Comparison of ENCODE assay signal across 13 cellular contexts in genomic region chr9:84002344-84002743, GRCh38. TPM values are rescaled to one million over a fixed set of nuclear protein-coding genes. Genes with fewer than 3 reads are reported as not detected.
DNase-seq lines count a peak whose midpoint lies in the region; ATAC-seq and TF ChIP-seq lines count a peak whose summit lies in the region.
"Had no signal": no experiment of that assay in that cellular context is flagged by ENCODE, and none has a peak within 500 bp of the region (broad histone marks: within the 10 kb centered on the region; RNA-seq: fewer than 3 reads in every experiment).

No MANE protein-coding gene starts in this region.

- H3K27ac ChIP-seq in upper lobe of left lung, result peak overlapping the region in 2 of 4 donors; percentile 27 to 53
- H3K27ac ChIP-seq: gastroesophageal sphincter, pancreas had no signal

- H3K9me3 ChIP-seq in upper lobe of left lung, result no peaks in the 10 kb centered on the region
- H3K9me3 ChIP-seq: gastroesophageal sphincter, pancreas had no signal

- H3K4me3 ChIP-seq in fibroblast of villous mesenchyme (ENCODE audit: low read depth, low read length) (no peak overlapping the region), upper lobe of left lung (peak overlapping the region in 1 of 4 donors; percentile 11)
- H3K4me3 ChIP-seq: gastroesophageal sphincter, pancreas had no signal

- no peaks in the 10 kb centered on the region for H3K9me3 Mint-ChIP-seq in activated T-helper 17 cell treated with anti-CD3 and anti-CD28 coated beads, Interleukin-2, amount 50 U/mL, for 72 hours
- H3K9me3 Mint-ChIP-seq: activated T-cell treated with anti-CD3 and anti-CD28 coated beads, Interleukin-2, amount 50 U/mL, for 4 hours; stimulated activated effector memory CD8-positive, alpha-beta T cell treated with anti-CD3 and anti-CD28 coated beads, Interleukin-12 subunit alpha, Interleukin-12 subunit beta, amount 100 ng/mL, for 72 hours had no signal

- H3K4me1 ChIP-seq in upper lobe of left lung, result peaks cover 0 to 14% (median 10%) of the 10 kb centered on the region in 4 donors

- no peaks in the 10 kb centered on the region for H3K27me3 Mint-ChIP-seq in activated T-helper 17 cell treated with anti-CD3 and anti-CD28 coated beads, Interleukin-2, amount 50 U/mL, for 72 hours

- no peak overlapping the region for H3K27ac Mint-ChIP-seq in activated T-helper 17 cell treated with anti-CD3 and anti-CD28 coated beads, Interleukin-2, amount 50 U/mL, for 72 hours
- H3K27ac Mint-ChIP-seq: stimulated activated effector memory CD8-positive, alpha-beta T cell treated with anti-CD3 and anti-CD28 coated beads, Interleukin-12 subunit alpha, Interleukin-12 subunit beta, amount 100 ng/mL, for 72 hours had no signal

- H3K4me1 Mint-ChIP-seq in activated T-helper 17 cell treated with anti-CD3 and anti-CD28 coated beads, Interleukin-2, amount 50 U/mL, for 72 hours, result peaks cover 8% of the 10 kb centered on the region

- ATAC-seq in GM21381 (IDR thresholded peaks at IDR 0.05; ENCODE audit: unreplicated experiment), result peak; percentile 86
- ATAC-seq in HG03442 (IDR thresholded peaks at IDR 0.05; ENCODE audit: unreplicated experiment), result peak; percentile 53
- no peak for ATAC-seq in activated T-helper 17 cell treated with anti-CD3 and anti-CD28 coated beads, Interleukin-2, amount 50 U/mL, for 72 hours (replicated peaks)
- no peak for ATAC-seq in HG02970 (IDR thresholded peaks at IDR 0.05; ENCODE audit: low FRiP score, unreplicated experiment)
- no peak for ATAC-seq in upper lobe of left lung (ENCODE audit: low FRiP score in 2 of 2)
- ATAC-seq: activated T-cell treated with anti-CD3 and anti-CD28 coated beads, Interleukin-2, amount 50 U/mL, for 4 hours; gastroesophageal sphincter; stimulated activated effector memory CD8-positive, alpha-beta T cell treated with anti-CD3 and anti-CD28 coated beads, Interleukin-12 subunit alpha, Interleukin-12 subunit beta, amount 100 ng/mL, for 72 hours had no signal

- H3K36me3 Mint-ChIP-seq in activated T-helper 17 cell treated with anti-CD3 and anti-CD28 coated beads, Interleukin-2, amount 50 U/mL, for 72 hours (ENCODE audit: low read depth), result peaks cover 30% of the 10 kb centered on the region

- TF ChIP-seq EP300 in upper lobe of left lung (IDR thresholded peaks at IDR 0.05), result no peak

- H3K4me3 Mint-ChIP-seq in activated T-helper 17 cell treated with anti-CD3 and anti-CD28 coated beads, Interleukin-2, amount 50 U/mL, for 72 hours, result no peak overlapping the region
- H3K4me3 Mint-ChIP-seq: activated T-cell treated with anti-CD3 and anti-CD28 coated beads, Interleukin-2, amount 50 U/mL, for 4 hours; stimulated activated effector memory CD8-positive, alpha-beta T cell treated with anti-CD3 and anti-CD28 coated beads, Interleukin-12 subunit alpha, Interleukin-12 subunit beta, amount 100 ng/mL, for 72 hours had no signal

- H3K27me3 ChIP-seq in upper lobe of left lung, result no peaks in the 10 kb centered on the region
- H3K27me3 ChIP-seq: gastroesophageal sphincter, pancreas had no signal

- no peak for TF ChIP-seq CTCF in GM10266 (IDR thresholded peaks at IDR 0.05; ENCODE audit: control insufficient read depth, insufficient read depth, low read depth, missing control alignments)
- no peak for TF ChIP-seq CTCF in fibroblast of villous mesenchyme (IDR thresholded peaks at IDR 0.05; ENCODE audit: insufficient read depth, low read depth, low read length)
- no peak for TF ChIP-seq CTCF in upper lobe of left lung (IDR thresholded peaks at IDR 0.05)

- TF ChIP-seq POLR2A in upper lobe of left lung (IDR thresholded peaks at IDR 0.05), result no peak

- no peaks in the 10 kb centered on the region for H3K36me3 ChIP-seq in upper lobe of left lung

- DNase-seq in GM10266 (ENCODE audit: extremely low spot score) (peak; percentile 10), fibroblast of villous mesenchyme (ENCODE audit: low read depth) (peak; percentile 42), upper lobe of left lung (no peak), NCI-H1694 treated with DMSO at 0.1 percent for 48 hours (lab: John Stamatoyannopoulos, UW) (no peak)
- DNase-seq: activated T-cell treated with anti-CD3 and anti-CD28 coated beads, Interleukin-2, amount 50 U/mL, for 4 hours; DMS53; pancreas had no signal

RNA-seq across cellular contexts. Expression of gene RMI1, which starts 21.7 kb away (rescaled TPM):
- 6.1 and 7.8 TPM in 2 replicates for total RNA-seq in fibroblast of villous mesenchyme
- total RNA-seq in activated T-helper 17 cell treated with anti-CD3 and anti-CD28 coated beads, Interleukin-2, amount 50 U/mL, for 72 hours, result 10 to 100 TPM; 17.6 to 25.1 TPM
- 10 to 100 TPM in 1 of 6 donors, 1 to 10 TPM in 4, under 1 TPM in 1; 0.55 to 11.5 (median 5.8) TPM for total RNA-seq in upper lobe of left lung

RNA-seq across cellular contexts. Expression of gene HNRNPK, which starts 22.3 kb away (rescaled TPM):
- total RNA-seq in fibroblast of villous mesenchyme (465 and 522 TPM in 2 replicates), upper lobe of left lung (100 to 1,000 TPM; 178 to 465 (median 359) TPM)
- 100 to 1,000 TPM; 542 to 767 TPM for total RNA-seq in activated T-helper 17 cell treated with anti-CD3 and anti-CD28 coated beads, Interleukin-2, amount 50 U/mL, for 72 hours

Comparison
In these comparisons a context has a peak if more than half of its experiments do, and no peak if none do; other contexts are left out.
1. DNase-seq: peak in GM10266 (single experiment) and fibroblast of villous mesenchyme (single experiment); none in upper lobe of left lung (0 of 2) and NCI-H1694 treated with DMSO at 0.1 percent for 48 hours (single experiment).
2. ATAC-seq: peak in GM21381 (single experiment) and HG03442 (single experiment); none in activated T-helper 17 cell treated with anti-CD3 and anti-CD28 coated beads, Interleukin-2, amount 50 U/mL, for 72 hours (single experiment), HG02970 (single experiment) and upper lobe of left lung (0 of 2).